ENCODE assay signal across 8 cellular contexts in the genomic region with DNA sequence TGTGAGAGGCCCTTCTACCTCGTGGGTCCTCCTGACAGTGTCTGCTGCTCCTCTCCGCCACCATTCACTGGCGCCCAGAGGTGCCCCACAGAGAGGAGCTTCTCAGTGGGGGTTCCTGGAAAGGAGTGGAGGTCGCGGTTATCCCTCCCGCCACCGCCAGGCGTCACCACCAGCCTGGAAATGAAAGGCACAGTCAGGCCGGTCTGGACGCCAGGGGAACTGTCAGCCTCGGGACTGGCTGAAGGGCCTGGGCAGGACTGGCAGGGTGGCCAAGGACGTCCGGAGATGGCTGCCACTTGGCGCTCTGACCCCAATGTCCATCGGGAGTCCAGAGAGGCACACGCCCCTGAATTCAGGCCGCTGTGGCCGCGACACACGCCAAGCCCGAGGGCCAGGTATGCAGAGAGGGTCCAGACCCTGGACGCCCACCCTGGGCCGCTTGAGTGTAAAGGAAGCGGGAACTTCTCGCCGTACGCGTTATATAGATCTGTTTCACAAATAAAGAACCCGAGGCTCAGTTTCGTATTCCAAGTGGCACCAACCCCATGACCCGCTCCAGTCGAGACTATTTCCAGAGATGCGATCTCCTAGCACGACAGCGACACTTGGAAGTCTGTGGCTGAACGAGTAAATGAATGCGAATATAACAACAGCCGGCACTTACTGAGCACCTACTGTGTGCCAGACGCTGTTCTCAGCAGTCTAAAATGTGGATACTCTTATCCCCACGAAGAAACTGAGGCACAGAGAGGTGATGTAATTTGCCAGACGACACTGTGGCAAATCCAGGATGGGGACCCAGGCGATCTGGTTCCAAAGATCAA. TPM values are rescaled to one million over a fixed set of nuclear protein-coding genes. Genes with fewer than 3 reads are reported as not detected.
DNase-seq lines count a peak whose midpoint lies in the region; ATAC-seq, FAIRE-seq and TF ChIP-seq lines count a peak whose summit lies in the region.

No MANE protein-coding gene starts in this region.

- no peaks in the 10 kb centered on the region for H3K9me3 Mint-ChIP-seq in activated T-helper 1 cell treated with anti-CD3 and anti-CD28 coated beads, Interleukin-12 subunit alpha, Interleukin-12 subunit beta, Interleukin-2, Interleukin-4 antibody, amounts not matched to agents 30 ng/mL and 10 ng/mL and 1 ng/mL, durations not matched to agents 14 hours and 24 hours and 36 hours
- no peaks in the 10 kb centered on the region for H3K9me3 Mint-ChIP-seq in natural killer cell treated with Interleukin-12 subunit alpha and Interleukin-12 subunit beta and Interleukin-15 and Interleukin-18, amount 100 ng/mL, for 72 hours
- no peaks in the 10 kb centered on the region for H3K9me3 Mint-ChIP-seq in stimulated activated memory B cell treated with anti-CD40 and anti-IgM and Interleukin-4, amounts not matched to agents 10 μg/mL and 1 μg/mL and 100 μg/mL, for 72 hours

- FAIRE-seq in RCC 7860 (lab: Jason Lieb, UNC): no peak

- CTCF ChIA-PET in GM10248 (lab: Yijun Ruan, JAX): interaction anchor here (0.5 to 20.7 kb wide), 36 partner anchors 8 to 429 kb away, joined by 3 to 880 read pairs (median 4); a partner anchor contains a TSS

- H3K27me3 ChIP-seq in HUES48 (ENCODE audit: control insufficient read depth, insufficient read depth, low read length): peaks cover 19% of the 10 kb centered on the region

- H3K36me3 ChIP-seq in HUES48 (ENCODE audit: control insufficient read depth, insufficient read depth, low read length): no peaks in the 10 kb centered on the region

- peaks cover 36% of the 10 kb centered on the region for H3K27me3 Mint-ChIP-seq in activated T-helper 1 cell treated with anti-CD3 and anti-CD28 coated beads, Interleukin-12 subunit alpha, Interleukin-12 subunit beta, Interleukin-2, Interleukin-4 antibody, amounts not matched to agents 30 ng/mL and 10 ng/mL and 1 ng/mL, durations not matched to agents 14 hours and 24 hours and 36 hours (ENCODE audit: insufficient read depth)
- H3K27me3 Mint-ChIP-seq in natural killer cell treated with Interleukin-12 subunit alpha and Interleukin-12 subunit beta and Interleukin-15 and Interleukin-18, amount 100 ng/mL, for 72 hours: peaks cover 29% of the 10 kb centered on the region in 2 donors
- H3K27me3 Mint-ChIP-seq in stimulated activated memory B cell treated with anti-CD40 and anti-IgM and Interleukin-4, amounts not matched to agents 10 μg/mL and 1 μg/mL and 100 μg/mL, for 72 hours: peaks cover 39% of the 10 kb centered on the region

- H3K36me3 Mint-ChIP-seq in activated T-helper 1 cell treated with anti-CD3 and anti-CD28 coated beads, Interleukin-12 subunit alpha, Interleukin-12 subunit beta, Interleukin-2, Interleukin-4 antibody, amounts not matched to agents 30 ng/mL and 10 ng/mL and 1 ng/mL, durations not matched to agents 14 hours and 24 hours and 36 hours (ENCODE audit: low read depth): no peaks in the 10 kb centered on the region
- no peaks in the 10 kb centered on the region for H3K36me3 Mint-ChIP-seq in natural killer cell treated with Interleukin-12 subunit alpha and Interleukin-12 subunit beta and Interleukin-15 and Interleukin-18, amount 100 ng/mL, for 72 hours
- H3K36me3 Mint-ChIP-seq in stimulated activated memory B cell treated with anti-CD40 and anti-IgM and Interleukin-4, amounts not matched to agents 10 μg/mL and 1 μg/mL and 100 μg/mL, for 72 hours: no peaks in the 10 kb centered on the region

- peaks cover 39% of the 10 kb centered on the region for H3K4me1 Mint-ChIP-seq in activated T-helper 1 cell treated with anti-CD3 and anti-CD28 coated beads, Interleukin-12 subunit alpha, Interleukin-12 subunit beta, Interleukin-2, Interleukin-4 antibody, amounts not matched to agents 30 ng/mL and 10 ng/mL and 1 ng/mL, durations not matched to agents 14 hours and 24 hours and 36 hours (ENCODE audit: low read depth)
- peaks cover 12 to 28% of the 10 kb centered on the region in 2 donors for H3K4me1 Mint-ChIP-seq in natural killer cell treated with Interleukin-12 subunit alpha and Interleukin-12 subunit beta and Interleukin-15 and Interleukin-18, amount 100 ng/mL, for 72 hours (ENCODE audit: low read depth in 2 of 2)
- H3K4me1 Mint-ChIP-seq in stimulated activated memory B cell treated with anti-CD40 and anti-IgM and Interleukin-4, amounts not matched to agents 10 μg/mL and 1 μg/mL and 100 μg/mL, for 72 hours: peaks cover 17% of the 10 kb centered on the region

- no peak overlapping the region for H3K27ac ChIP-seq in HUES48 (ENCODE audit: low read depth, low read length)

- H3K27ac Mint-ChIP-seq in activated T-helper 1 cell treated with anti-CD3 and anti-CD28 coated beads, Interleukin-12 subunit alpha, Interleukin-12 subunit beta, Interleukin-2, Interleukin-4 antibody, amounts not matched to agents 30 ng/mL and 10 ng/mL and 1 ng/mL, durations not matched to agents 14 hours and 24 hours and 36 hours: no peak overlapping the region
- H3K27ac Mint-ChIP-seq in natural killer cell treated with Interleukin-12 subunit alpha and Interleukin-12 subunit beta and Interleukin-15 and Interleukin-18, amount 100 ng/mL, for 72 hours: no peak overlapping the region
- H3K27ac Mint-ChIP-seq in stimulated activated memory B cell treated with anti-CD40 and anti-IgM and Interleukin-4, amounts not matched to agents 10 μg/mL and 1 μg/mL and 100 μg/mL, for 72 hours: no peak overlapping the region

- no peaks in the 10 kb centered on the region for H3K4me1 ChIP-seq in HUES48 (ENCODE audit: control insufficient read depth, insufficient read depth, low read length)

- intact Hi-C loops in activated T-helper 1 cell treated with anti-CD3 and anti-CD28 coated beads, Interleukin-12 subunit alpha, Interleukin-12 subunit beta, Interleukin-2, Interleukin-4 antibody, amounts not matched to agents 30 ng/mL and 10 ng/mL and 1 ng/mL, durations not matched to agents 14 hours and 24 hours and 36 hours (cut with micrococcal nuclease): loop anchor here (1.0 to 2.0 kb wide), 5 partner anchors 140 to 519 kb away; no protein-coding TSS in a partner anchor

- peak; percentile 77 to 78 for ATAC-seq in natural killer cell treated with Interleukin-12 subunit alpha and Interleukin-12 subunit beta and Interleukin-15 and Interleukin-18, amount 100 ng/mL, for 72 hours
- ATAC-seq in stimulated activated memory B cell treated with anti-CD40 and anti-IgM and Interleukin-4, amounts not matched to agents 10 μg/mL and 1 μg/mL and 100 μg/mL, for 72 hours: peak; percentile 78
- no peak for ATAC-seq in GM19324 (IDR thresholded peaks at IDR 0.05; ENCODE audit: low FRiP score, unreplicated experiment)

- no peak overlapping the region for H3K9ac ChIP-seq in HUES48 (ENCODE audit: low read depth, low read length)

- DNase-seq in GM10248 (ENCODE audit: extremely low spot score) (peak; percentile 83), RCC 7860 (ENCODE audit: low spot score) (peak; percentile 65), fibroblast of peridontal ligament (ENCODE audit: extremely low read depth) (peak; percentile 70)
- peak; percentile 74 for DNase-seq in activated T-helper 1 cell treated with anti-CD3 and anti-CD28 coated beads, Interleukin-12 subunit alpha, Interleukin-12 subunit beta, Interleukin-2, Interleukin-4 antibody, amounts not matched to agents 30 ng/mL and 10 ng/mL and 1 ng/mL, durations not matched to agents 14 hours and 24 hours and 36 hours (ENCODE audit: low spot score)
- DNase-seq in natural killer cell treated with Interleukin-12 subunit alpha and Interleukin-12 subunit beta and Interleukin-15 and Interleukin-18, amount 100 ng/mL, for 72 hours (ENCODE audit: low spot score): peak; percentile 85

- H3K9me3 ChIP-seq in HUES48 (ENCODE audit: control insufficient read depth, insufficient read depth, low read length): no peaks in the 10 kb centered on the region

- POLR2A ChIA-PET in GM10248 (lab: Yijun Ruan, JAX): interaction anchor here (1.0 kb wide), 1 partner anchor 196 kb away, joined by 3 read pairs; a partner anchor contains a TSS

- H3K4me3 Mint-ChIP-seq in activated T-helper 1 cell treated with anti-CD3 and anti-CD28 coated beads, Interleukin-12 subunit alpha, Interleukin-12 subunit beta, Interleukin-2, Interleukin-4 antibody, amounts not matched to agents 30 ng/mL and 10 ng/mL and 1 ng/mL, durations not matched to agents 14 hours and 24 hours and 36 hours: peak overlapping the region; percentile 55
- H3K4me3 Mint-ChIP-seq in natural killer cell treated with Interleukin-12 subunit alpha and Interleukin-12 subunit beta and Interleukin-15 and Interleukin-18, amount 100 ng/mL, for 72 hours: peak overlapping the region; percentile 57
- peak overlapping the region; percentile 58 for H3K4me3 Mint-ChIP-seq in stimulated activated memory B cell treated with anti-CD40 and anti-IgM and Interleukin-4, amounts not matched to agents 10 μg/mL and 1 μg/mL and 100 μg/mL, for 72 hours

- H3K4me3 ChIP-seq in HUES48 (ENCODE audit: low read depth, low read length): peak overlapping the region; percentile 58

- peak; percentile 98 for TF ChIP-seq CTCF in GM10248 (IDR thresholded peaks at IDR 0.05; ENCODE audit: control extremely low read depth, extremely low read depth, low read depth, missing control alignments)

RNA-seq across cellular contexts. Expression of a gene that starts 7.6 kb away (rescaled TPM):
- total RNA-seq in activated T-helper 1 cell treated with anti-CD3 and anti-CD28 coated beads, Interleukin-12 subunit alpha, Interleukin-12 subunit beta, Interleukin-2, Interleukin-4 antibody, amounts not matched to agents 30 ng/mL and 10 ng/mL and 1 ng/mL, durations not matched to agents 14 hours and 24 hours and 36 hours: not detected in 2 replicates
- total RNA-seq in natural killer cell treated with Interleukin-12 subunit alpha and Interleukin-12 subunit beta and Interleukin-15 and Interleukin-18, amount 100 ng/mL, for 72 hours: not detected
